ENCODE assay signal across 2 cellular contexts in genomic region chr10:45373003-45373782, GRCh38.
TF ChIP-seq lines count a peak whose summit lies in the region.

No MANE protein-coding gene starts in this region.

TF ChIP-seq in HCT116, 20 proteins besides CTCF, POLR2A, EP300 and RAD21:
- TF ChIP-seq POLR2AphosphoS5 (IDR thresholded peaks at IDR 0.05; ENCODE audit: low read depth, low read length) (no peak), EZH2phosphoT487 (IDR thresholded peaks at IDR 0.05; ENCODE audit: borderline replicate concordance) (no peak), ELF1 (IDR thresholded peaks at IDR 0.05; ENCODE audit: borderline replicate concordance, low read depth) (no peak), CEBPB (IDR thresholded peaks at IDR 0.05; ENCODE audit: low read depth) (no peak), ATF3 (IDR thresholded peaks at IDR 0.05) (no peak), CBX3 (IDR thresholded peaks at IDR 0.05; ENCODE audit: low read depth) (no peak), SP1 (IDR thresholded peaks at IDR 0.05; ENCODE audit: low read depth) (no peak), JUND (IDR thresholded peaks at IDR 0.05) (no peak), SRF (IDR thresholded peaks at IDR 0.05; ENCODE audit: low read depth) (no peak), MAX (IDR thresholded peaks at IDR 0.05) (no peak), EGR1 (IDR thresholded peaks at IDR 0.05; ENCODE audit: low read depth) (no peak), TCF7L2 (IDR thresholded peaks at IDR 0.05; ENCODE audit: borderline replicate concordance, extremely low read depth, insufficient read depth, insufficient read length) (no peak), ZFX (IDR thresholded peaks at IDR 0.05) (no peak)

TF ChIP-seq in HepG2, 621 proteins besides CTCF, POLR2A, EP300 and RAD21:
- TF ChIP-seq ZNF3 (CRISPR knock-in tag; IDR thresholded peaks at IDR 0.05) (no peak), ZBTB38 (CRISPR knock-in tag; IDR thresholded peaks at IDR 0.05) (no peak), HNRNPLL (IDR thresholded peaks at IDR 0.05; ENCODE audit: low read depth, low read length, poor library complexity, severe bottlenecking) (peak; percentile 49), MIER3 (CRISPR knock-in tag; IDR thresholded peaks at IDR 0.05; ENCODE audit: borderline replicate concordance) (no peak), EZH2 (conservative IDR thresholded peaks at IDR 0.05; ENCODE audit: low read depth, low read length) (peak; percentile 86), GPBP1L1 (CRISPR knock-in tag; IDR thresholded peaks at IDR 0.05) (no peak), ZNF883 (CRISPR knock-in tag; IDR thresholded peaks at IDR 0.05; ENCODE audit: not compliant biosample characterization) (no peak), ZNF776 (CRISPR knock-in tag; IDR thresholded peaks at IDR 0.05) (0 out of 2 replicates have a peak, but pooled peaks have one; percentile 35), ZNF274 (CRISPR knock-in tag; IDR thresholded peaks at IDR 0.05) (0 out of 2 replicates have a peak, but pooled peaks have one; percentile 40), IRF9 (CRISPR knock-in tag; IDR thresholded peaks at IDR 0.05; ENCODE audit: borderline replicate concordance) (no peak), PRDM10 (CRISPR knock-in tag; IDR thresholded peaks at IDR 0.05; ENCODE audit: low read depth) (no peak), ELF1 (CRISPR knock-in tag; IDR thresholded peaks at IDR 0.05) (no peak), CSRNP1 (CRISPR knock-in tag; IDR thresholded peaks at IDR 0.05) (no peak), ZNF232 (CRISPR knock-in tag; IDR thresholded peaks at IDR 0.05; ENCODE audit: borderline replicate concordance) (no peak), ETV5 (CRISPR knock-in tag; IDR thresholded peaks at IDR 0.05; ENCODE audit: borderline replicate concordance) (no peak), SUZ12 (IDR thresholded peaks at IDR 0.05; ENCODE audit: low read depth, low read length) (no peak), ZNF280B (CRISPR knock-in tag; IDR thresholded peaks at IDR 0.05; ENCODE audit: borderline replicate concordance) (0 out of 2 replicates have a peak, but pooled peaks have one; percentile 49), ZBTB10 (CRISPR knock-in tag; IDR thresholded peaks at IDR 0.05; ENCODE audit: borderline replicate concordance) (no peak), TCF7 (IDR thresholded peaks at IDR 0.05; ENCODE audit: low read depth) (no peak)
